9 cellular contexts compared by ENCODE assay signal in the genomic region with DNA sequence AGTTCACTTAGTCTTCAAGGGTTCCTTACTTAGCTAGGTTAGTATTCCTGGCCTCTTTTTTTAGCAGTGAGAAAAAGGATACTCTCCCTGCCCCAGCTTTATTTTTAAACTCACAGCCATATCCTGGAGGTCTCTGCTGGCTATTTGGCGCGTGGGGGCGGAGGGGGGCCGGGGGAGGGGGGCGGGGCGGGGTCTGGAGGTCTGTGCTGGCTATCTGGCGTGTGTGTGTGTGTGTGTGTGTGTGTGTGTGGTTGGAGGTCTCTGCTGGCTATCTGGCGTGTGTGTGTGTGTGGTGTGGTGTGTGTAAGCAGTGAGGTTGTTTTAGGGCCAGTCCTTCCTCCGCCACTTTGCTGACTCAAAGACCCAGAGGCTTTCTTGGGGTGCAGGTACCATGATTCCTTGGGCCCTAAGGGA. TPM values are rescaled to one million over a fixed set of nuclear protein-coding genes. Genes with fewer than 3 reads are reported as not detected.
DNase-seq lines count a peak whose midpoint lies in the region; ATAC-seq, FAIRE-seq and TF ChIP-seq lines count a peak whose summit lies in the region.
"Had no signal": no experiment of that assay in that cellular context is flagged by ENCODE, and none has a peak within 500 bp of the region (broad histone marks: within the 10 kb centered on the region; RNA-seq: fewer than 3 reads in every experiment).

No MANE protein-coding gene starts in this region.

- no peak overlapping the region for H3K27ac Mint-ChIP-seq in memory B cell
- no peak overlapping the region for H3K27ac Mint-ChIP-seq in immature natural killer cell

- no peaks in the 10 kb centered on the region for H3K36me3 Mint-ChIP-seq in memory B cell
- H3K36me3 Mint-ChIP-seq in immature natural killer cell: no peaks in the 10 kb centered on the region

- TF ChIP-seq CTCF in right lobe of liver (IDR thresholded peaks at IDR 0.05) (no peak), HepG2 (CRISPR knock-in tag; IDR thresholded peaks at IDR 0.05) (no peak)

- no peaks in the 10 kb centered on the region for H3K79me2 ChIP-seq in HepG2 (ENCODE audit: insufficient read depth, low read length)

- in situ Hi-C loops in HepG2 (cut with HindIII; ENCODE audit: extremely low pct_ligation_motif_present, low pct_unique_long_range_greater_than_20kb): no loop called here

- H3K4me1 Mint-ChIP-seq in memory B cell (peaks cover 3% of the 10 kb centered on the region), immature natural killer cell (peaks cover 0 to 2% of the 10 kb centered on the region in 2 donors)

- no peak overlapping the region for H3K27ac ChIP-seq in right lobe of liver
- no peak overlapping the region for H3K27ac ChIP-seq in HepG2 (ENCODE audit: extremely low read length, insufficient read depth, low read length)
- H3K27ac ChIP-seq in cingulate gyrus (ENCODE audit: low read depth, low read length): peak overlapping the region; percentile 43
- peak overlapping the region in 1 of 2 donors; percentile 40 for H3K27ac ChIP-seq in aorta (ENCODE audit: low read depth in 1 of 2, low read length in 2 of 2)

- POLR2A ChIA-PET in HepG2 (lab: Yijun Ruan, JAX): no interaction called here

- BruUV-seq in HepG2 (replicated peaks; lab: Mats Ljungman, UMichigan): no TSS peak

- DNase-seq in right lobe of liver: no peak
- no peak for DNase-seq in HepG2 (ENCODE audit: low spot score)
- no peak for DNase-seq in memory B cell (ENCODE audit: low spot score in 2 of 2)
- no peak for DNase-seq in aorta
- DNase-seq in GF-D8 (lab: John Stamatoyannopoulos, UW): no peak
- no peak for DNase-seq in immature natural killer cell
- DNase-seq in SKM-1 treated with dmso at 0.1 percent for 144 hours (lab: John Stamatoyannopoulos, UW; ENCODE audit: unreplicated experiment): no peak

- no peak for FAIRE-seq in HepG2 (lab: Jason Lieb, UNC)
- FAIRE-seq: G401.6 had no signal

- H3K4me1 ChIP-seq in right lobe of liver (peaks cover 0 to 6% (median 0%) of the 10 kb centered on the region in 4 donors), HepG2 (ENCODE audit: insufficient read depth, low read length) (no peaks in the 10 kb centered on the region), aorta (ENCODE audit: control insufficient read depth in 1 of 2, insufficient read depth in 2 of 2, low read length in 2 of 2) (no peaks in the 10 kb centered on the region)

- no peaks in the 10 kb centered on the region for H4K20me1 ChIP-seq in HepG2 (ENCODE audit: insufficient read depth, low read length)

- H3K27me3 ChIP-seq in right lobe of liver (no peaks in the 10 kb centered on the region), HepG2 (ENCODE audit: control insufficient read depth in 1 of 2, insufficient read depth in 2 of 2, low read length in 2 of 2) (no peaks in the 10 kb centered on the region), aorta (ENCODE audit: control insufficient read depth in 1 of 2, insufficient read depth in 2 of 2, low read length in 1 of 2) (no peaks in the 10 kb centered on the region)

- 13% methylated on average over 2 of the region's 9 CpGs for WGBS in right lobe of liver (ENCODE audit: insufficient coverage, low coverage, low lambda C conversion rate, missing lambda C conversion rate)
- WGBS in HepG2 (ENCODE audit: low lambda C conversion rate): 47% methylated on average over 6 of the region's 9 CpGs
- 1 to 2% methylated on average over 9 of the region's 9 CpGs for WGBS in aorta, 2 donors

- peak overlapping the region; percentile 45 for H3K4me3 Mint-ChIP-seq in memory B cell
- no peak overlapping the region for H3K4me3 Mint-ChIP-seq in immature natural killer cell

- H3K36me3 ChIP-seq in right lobe of liver (no peaks in the 10 kb centered on the region), HepG2 (replicated peaks in 1 of 2; ENCODE audit: control insufficient read depth in 1 of 2, insufficient read depth in 2 of 2, low read length in 2 of 2) (no peaks in the 10 kb centered on the region), aorta (ENCODE audit: control insufficient read depth in 1 of 2, insufficient read depth in 2 of 2, low read length in 1 of 2) (no peaks in the 10 kb centered on the region)

- no peak for TF ChIP-seq EP300 in HepG2 (IDR thresholded peaks at IDR 0.05; ENCODE audit: low read depth in 2 of 2, low read length in 2 of 2)
- no peak for TF ChIP-seq EP300 in HepG2 (CRISPR knock-in tag; IDR thresholded peaks at IDR 0.05; ENCODE audit: borderline replicate concordance)

- CTCF ChIA-PET in HepG2 (lab: Yijun Ruan, JAX; ENCODE audit: low intra/inter-chr PET ratio, low total read pairs): no interaction called here

- intact Hi-C loops in right lobe of liver (cut with DNase I): no loop called here
- intact Hi-C loops in HepG2 (cut with micrococcal nuclease; ENCODE audit: unreplicated experiment): no loop called here
- intact Hi-C loops in aorta (cut with DNase I): no loop called here

- no peak for TF ChIP-seq RAD21 in HepG2 (CRISPR knock-in tag; IDR thresholded peaks at IDR 0.05)

- H3K9me3 ChIP-seq in right lobe of liver (no peaks in the 10 kb centered on the region), HepG2 (ENCODE audit: low read length) (no peaks in the 10 kb centered on the region), aorta (ENCODE audit: control insufficient read depth, low read length) (no peaks in the 10 kb centered on the region)

- no peak overlapping the region for H2AFZ ChIP-seq in HepG2 (ENCODE audit: low read length)

- H3K4me3 ChIP-seq in right lobe of liver (peak overlapping the region; percentile 15 to 43 (median 21)), HepG2 (replicated peaks in 1 of 3; ENCODE audit: insufficient read depth in 1 of 3, low read depth in 2 of 3, low read length in 3 of 3) (no peak overlapping the region), aorta (ENCODE audit: low read length in 2 of 2) (peak overlapping the region; percentile 1 to 77)

- no peak overlapping the region for H3K4me2 ChIP-seq in HepG2 (ENCODE audit: low read depth, low read length)

- H3K27me3 Mint-ChIP-seq in memory B cell (peaks cover 20% of the 10 kb centered on the region), immature natural killer cell (ENCODE audit: low read depth in 3 of 3) (peaks cover 5 to 13% (median 7%) of the 10 kb centered on the region in 3 donors)

- ATAC-seq in right lobe of liver: peak; percentile 17 to 31 (median 26)
- no peak for ATAC-seq in HepG2
- no peak for ATAC-seq in memory B cell (ENCODE audit: low read depth)
- peak; percentile 6 for ATAC-seq in aorta (ENCODE audit: low FRiP score)

- H3K9ac ChIP-seq in HepG2 (ENCODE audit: insufficient read depth, low read depth, low read length): no peak overlapping the region

- TF ChIP-seq POLR2A in right lobe of liver (IDR thresholded peaks at IDR 0.05) (no peak), HepG2 (IDR thresholded peaks at IDR 0.05; ENCODE audit: insufficient read depth in 1 of 2, low read depth in 2 of 2, low read length in 2 of 2) (no peak)

- H3K9me3 Mint-ChIP-seq in memory B cell (peaks cover 2% of the 10 kb centered on the region), immature natural killer cell (peaks cover 0 to 16% (median 5%) of the 10 kb centered on the region in 6 donors)

TF ChIP-seq in HepG2, 621 proteins besides CTCF, POLR2A, EP300 and RAD21 (continues in another document):
- no peak for TF ChIP-seq DMAP1 (CRISPR knock-in tag; IDR thresholded peaks at IDR 0.05)
- TF ChIP-seq STAT5B (CRISPR knock-in tag; IDR thresholded peaks at IDR 0.05): no peak
- no peak for TF ChIP-seq PRDM4 (CRISPR knock-in tag; IDR thresholded peaks at IDR 0.05; ENCODE audit: borderline replicate concordance)

RNA-seq across cellular contexts. Expression of gene PLAAT1, which starts 0.6 kb away (rescaled TPM):
- under 1 TPM in 1 of 6 experiments, not detected in 5; 0.31 TPM for total RNA-seq in right lobe of liver
- total RNA-seq in HepG2 (2016; rRNA removed; fragmentation: Illumina TruSeq; extraction: Trizol): not detected in 2 replicates
- total RNA-seq in HepG2 (2016; cell fraction: cytosol; rRNA removed; fragmentation: Illumina TruSeq; extraction: Trizol; ENCODE audit: low read depth): not detected in 2 replicates
- total RNA-seq in HepG2 (2016; cell fraction: insoluble cytoplasmic fraction; rRNA removed; fragmentation: Illumina TruSeq; extraction: Trizol): not detected in 2 replicates
- not detected in 2 replicates for total RNA-seq in HepG2 (2016; cell fraction: membrane; rRNA removed; fragmentation: Illumina TruSeq; extraction: Trizol)
- not detected in 2 replicates for total RNA-seq in HepG2 (2016; cell fraction: nucleus; rRNA removed; fragmentation: Illumina TruSeq; extraction: Trizol)
- polyA plus RNA-seq in HepG2 (2011; rRNA removed): not detected in 2 replicates
- polyA plus RNA-seq in HepG2 (2011; cell fraction: cytosol; rRNA removed): not detected in 2 replicates
- not detected in 2 replicates for polyA plus RNA-seq in HepG2 (2011; cell fraction: nucleus; rRNA removed)
- not detected in 2 replicates for polyA plus RNA-seq in HepG2 (2012)
- polyA plus RNA-seq in HepG2 (2016; cell fraction: cytosol; fragmentation: Illumina TruSeq; extraction: Trizol; ENCODE audit: low read depth): not detected in 2 replicates
- not detected in 2 replicates for polyA plus RNA-seq in HepG2 (2016; cell fraction: insoluble cytoplasmic fraction; fragmentation: Illumina TruSeq; extraction: Trizol; ENCODE audit: low read depth)
- not detected in 2 replicates for polyA plus RNA-seq in HepG2 (2016; cell fraction: membrane; fragmentation: Illumina TruSeq; extraction: Trizol; ENCODE audit: low read depth)
- polyA plus RNA-seq in HepG2 (2016; cell fraction: nucleus; fragmentation: Illumina TruSeq; extraction: Trizol; ENCODE audit: insufficient read depth, low read depth): not detected in 2 replicates
- polyA minus RNA-seq in HepG2 (2011; rRNA and poly(A)+ RNA removed; ENCODE audit: low replicate concordance): not detected in 2 replicates
- polyA minus RNA-seq in HepG2 (2011; cell fraction: cytosol; rRNA and poly(A)+ RNA removed): not detected in 2 replicates
- not detected in 2 replicates for polyA minus RNA-seq in HepG2 (2011; cell fraction: nucleus; rRNA and poly(A)+ RNA removed)
- total RNA-seq in aorta: under 1 TPM in 1 of 2 donors, not detected in 1; 0.45 TPM
- polyA plus RNA-seq in aorta: under 1 TPM in 1 of 2 donors, not detected in 1; 0.63 TPM
- polyA plus RNA-seq in immature natural killer cell: under 1 TPM in 1 of 3 donors, not detected in 2; 0.32 TPM

Comparison
In these comparisons a context has a peak if more than half of its experiments do, and no peak if none do; other contexts are left out.
1. ATAC-seq: peak in right lobe of liver (4 of 4) and aorta (single experiment); none in HepG2 (single experiment) and memory B cell (single experiment).
2. H3K4me3 ChIP-seq: peak in right lobe of liver (3 of 3) and aorta (2 of 2); none in HepG2 (0 of 3).